ENCODE assay signal across 1 cellular context in the genomic region with DNA sequence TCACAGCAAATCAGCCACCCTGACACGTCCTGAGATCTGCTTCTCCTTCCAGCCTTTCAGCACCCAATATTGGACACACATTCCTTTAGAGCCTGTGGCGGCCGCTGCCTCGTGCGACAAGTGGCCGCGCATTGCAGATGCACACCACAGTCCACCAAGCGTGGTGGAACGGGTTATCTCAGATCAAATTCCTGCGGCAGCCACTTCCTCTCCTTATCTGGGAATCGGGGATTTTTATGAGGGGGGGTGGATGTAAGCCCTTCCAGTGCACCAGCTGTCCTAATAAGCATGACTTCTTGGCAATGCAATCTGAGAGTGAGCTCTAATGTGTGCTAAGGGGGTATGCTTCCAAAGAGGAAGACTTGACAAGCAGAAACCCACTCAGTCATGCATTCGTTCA.
A peak's percentile ranks its signal among the peaks of the same experiment; 100 is the strongest.
TF ChIP-seq lines count a peak whose summit lies in the region.

No MANE protein-coding gene starts in this region.

TF ChIP-seq in K562, 482 proteins besides CTCF, POLR2A, EP300 and RAD21 (continued from another document):
- TF ChIP-seq, protein P1, sequence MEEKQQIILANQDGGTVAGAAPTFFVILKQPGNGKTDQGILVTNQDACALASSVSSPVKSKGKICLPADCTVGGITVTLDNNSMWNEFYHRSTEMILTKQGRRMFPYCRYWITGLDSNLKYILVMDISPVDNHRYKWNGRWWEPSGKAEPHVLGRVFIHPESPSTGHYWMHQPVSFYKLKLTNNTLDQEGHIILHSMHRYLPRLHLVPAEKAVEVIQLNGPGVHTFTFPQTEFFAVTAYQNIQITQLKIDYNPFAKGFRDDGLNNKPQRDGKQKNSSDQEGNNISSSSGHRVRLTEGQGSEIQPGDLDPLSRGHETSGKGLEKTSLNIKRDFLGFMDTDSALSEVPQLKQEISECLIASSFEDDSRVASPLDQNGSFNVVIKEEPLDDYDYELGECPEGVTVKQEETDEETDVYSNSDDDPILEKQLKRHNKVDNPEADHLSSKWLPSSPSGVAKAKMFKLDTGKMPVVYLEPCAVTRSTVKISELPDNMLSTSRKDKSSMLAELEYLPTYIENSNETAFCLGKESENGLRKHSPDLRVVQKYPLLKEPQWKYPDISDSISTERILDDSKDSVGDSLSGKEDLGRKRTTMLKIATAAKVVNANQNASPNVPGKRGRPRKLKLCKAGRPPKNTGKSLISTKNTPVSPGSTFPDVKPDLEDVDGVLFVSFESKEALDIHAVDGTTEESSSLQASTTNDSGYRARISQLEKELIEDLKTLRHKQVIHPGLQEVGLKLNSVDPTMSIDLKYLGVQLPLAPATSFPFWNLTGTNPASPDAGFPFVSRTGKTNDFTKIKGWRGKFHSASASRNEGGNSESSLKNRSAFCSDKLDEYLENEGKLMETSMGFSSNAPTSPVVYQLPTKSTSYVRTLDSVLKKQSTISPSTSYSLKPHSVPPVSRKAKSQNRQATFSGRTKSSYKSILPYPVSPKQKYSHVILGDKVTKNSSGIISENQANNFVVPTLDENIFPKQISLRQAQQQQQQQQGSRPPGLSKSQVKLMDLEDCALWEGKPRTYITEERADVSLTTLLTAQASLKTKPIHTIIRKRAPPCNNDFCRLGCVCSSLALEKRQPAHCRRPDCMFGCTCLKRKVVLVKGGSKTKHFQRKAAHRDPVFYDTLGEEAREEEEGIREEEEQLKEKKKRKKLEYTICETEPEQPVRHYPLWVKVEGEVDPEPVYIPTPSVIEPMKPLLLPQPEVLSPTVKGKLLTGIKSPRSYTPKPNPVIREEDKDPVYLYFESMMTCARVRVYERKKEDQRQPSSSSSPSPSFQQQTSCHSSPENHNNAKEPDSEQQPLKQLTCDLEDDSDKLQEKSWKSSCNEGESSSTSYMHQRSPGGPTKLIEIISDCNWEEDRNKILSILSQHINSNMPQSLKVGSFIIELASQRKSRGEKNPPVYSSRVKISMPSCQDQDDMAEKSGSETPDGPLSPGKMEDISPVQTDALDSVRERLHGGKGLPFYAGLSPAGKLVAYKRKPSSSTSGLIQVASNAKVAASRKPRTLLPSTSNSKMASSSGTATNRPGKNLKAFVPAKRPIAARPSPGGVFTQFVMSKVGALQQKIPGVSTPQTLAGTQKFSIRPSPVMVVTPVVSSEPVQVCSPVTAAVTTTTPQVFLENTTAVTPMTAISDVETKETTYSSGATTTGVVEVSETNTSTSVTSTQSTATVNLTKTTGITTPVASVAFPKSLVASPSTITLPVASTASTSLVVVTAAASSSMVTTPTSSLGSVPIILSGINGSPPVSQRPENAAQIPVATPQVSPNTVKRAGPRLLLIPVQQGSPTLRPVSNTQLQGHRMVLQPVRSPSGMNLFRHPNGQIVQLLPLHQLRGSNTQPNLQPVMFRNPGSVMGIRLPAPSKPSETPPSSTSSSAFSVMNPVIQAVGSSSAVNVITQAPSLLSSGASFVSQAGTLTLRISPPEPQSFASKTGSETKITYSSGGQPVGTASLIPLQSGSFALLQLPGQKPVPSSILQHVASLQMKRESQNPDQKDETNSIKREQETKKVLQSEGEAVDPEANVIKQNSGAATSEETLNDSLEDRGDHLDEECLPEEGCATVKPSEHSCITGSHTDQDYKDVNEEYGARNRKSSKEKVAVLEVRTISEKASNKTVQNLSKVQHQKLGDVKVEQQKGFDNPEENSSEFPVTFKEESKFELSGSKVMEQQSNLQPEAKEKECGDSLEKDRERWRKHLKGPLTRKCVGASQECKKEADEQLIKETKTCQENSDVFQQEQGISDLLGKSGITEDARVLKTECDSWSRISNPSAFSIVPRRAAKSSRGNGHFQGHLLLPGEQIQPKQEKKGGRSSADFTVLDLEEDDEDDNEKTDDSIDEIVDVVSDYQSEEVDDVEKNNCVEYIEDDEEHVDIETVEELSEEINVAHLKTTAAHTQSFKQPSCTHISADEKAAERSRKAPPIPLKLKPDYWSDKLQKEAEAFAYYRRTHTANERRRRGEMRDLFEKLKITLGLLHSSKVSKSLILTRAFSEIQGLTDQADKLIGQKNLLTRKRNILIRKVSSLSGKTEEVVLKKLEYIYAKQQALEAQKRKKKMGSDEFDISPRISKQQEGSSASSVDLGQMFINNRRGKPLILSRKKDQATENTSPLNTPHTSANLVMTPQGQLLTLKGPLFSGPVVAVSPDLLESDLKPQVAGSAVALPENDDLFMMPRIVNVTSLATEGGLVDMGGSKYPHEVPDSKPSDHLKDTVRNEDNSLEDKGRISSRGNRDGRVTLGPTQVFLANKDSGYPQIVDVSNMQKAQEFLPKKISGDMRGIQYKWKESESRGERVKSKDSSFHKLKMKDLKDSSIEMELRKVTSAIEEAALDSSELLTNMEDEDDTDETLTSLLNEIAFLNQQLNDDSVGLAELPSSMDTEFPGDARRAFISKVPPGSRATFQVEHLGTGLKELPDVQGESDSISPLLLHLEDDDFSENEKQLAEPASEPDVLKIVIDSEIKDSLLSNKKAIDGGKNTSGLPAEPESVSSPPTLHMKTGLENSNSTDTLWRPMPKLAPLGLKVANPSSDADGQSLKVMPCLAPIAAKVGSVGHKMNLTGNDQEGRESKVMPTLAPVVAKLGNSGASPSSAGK (IDR thresholded peaks at IDR 0.05), result peak; percentile 58
- TF ChIP-seq TEAD2 (tag; IDR thresholded peaks at IDR 0.05) (peak; percentile 59; the same call in 1 of the 2 replicates), STAT5B (CRISPR knock-in tag; IDR thresholded peaks at IDR 0.05) (no peak), CBFA2T3 (IDR thresholded peaks at IDR 0.05) (0 out of 2 replicates have a peak, but pooled peaks have one; percentile 8), ETV1 (tag; conservative IDR thresholded peaks at IDR 0.05; ENCODE audit: low read depth) (peak; percentile 90), ZNF12 (CRISPR knock-in tag; IDR thresholded peaks at IDR 0.05) (no peak), TRIM24 (IDR thresholded peaks at IDR 0.05) (peak in 1 of 2 experiments; percentile 8; a peak in 1 of 4 replicates), RCOR1 (IDR thresholded peaks at IDR 0.05; ENCODE audit: borderline replicate concordance in 1 of 2, low read depth in 2 of 2, low read length in 2 of 2) (peak in 1 of 2 experiments; percentile 64; a peak in 1 of 4 replicates), HDAC3 (IDR thresholded peaks at IDR 0.05; ENCODE audit: borderline replicate concordance, partially characterized antibody) (no peak), GABPA (tag; conservative IDR thresholded peaks at IDR 0.05; ENCODE audit: low read depth) (peak; percentile 63), RNF2 (IDR thresholded peaks at IDR 0.05) (peak; percentile 37; the same call in 1 of the 2 replicates), HDAC8 (tag; IDR thresholded peaks at IDR 0.05) (0 out of 2 replicates have a peak, but pooled peaks have one; percentile 36), POLR2AphosphoS5 (IDR thresholded peaks at IDR 0.05; ENCODE audit: control insufficient read depth, insufficient read depth, low read depth, low read length) (no peak), SPI1 (IDR thresholded peaks at IDR 0.05; ENCODE audit: borderline replicate concordance, low read depth, low read length) (peak; percentile 47; the same call in 1 of the 2 replicates), BCL6 (CRISPR knock-in tag; IDR thresholded peaks at IDR 0.05) (no peak), RBM15 (IDR thresholded peaks at IDR 0.05; ENCODE audit: insufficient read depth, low read length) (no peak), ILF3 (IDR thresholded peaks at IDR 0.05; ENCODE audit: borderline replicate concordance) (no peak), L3MBTL2 (IDR thresholded peaks at IDR 0.05) (peak; percentile 67), ZNF24 (IDR thresholded peaks at IDR 0.05) (peak; percentile 25; the same call in 1 of the 2 replicates), TEAD1 (CRISPR knock-in tag; IDR thresholded peaks at IDR 0.05) (peak; percentile 87 to 98; a peak in 3 of 4 replicates), FOSL1 (tag; conservative IDR thresholded peaks at IDR 0.05) (peak; percentile 40; the same call in 1 of the 2 replicates), SIN3A (IDR thresholded peaks at IDR 0.05; ENCODE audit: borderline replicate concordance in 2 of 2, control insufficient read depth in 1 of 2, low read depth in 2 of 2, low read length in 2 of 2) (no peak), ZNF589 (CRISPR knock-in tag; IDR thresholded peaks at IDR 0.05; ENCODE audit: low read depth) (peak; percentile 52; the same call in 1 of the 2 replicates), JUND (IDR thresholded peaks at IDR 0.05; ENCODE audit: borderline replicate concordance, low read depth, low read length) (peak; percentile 29; the same call in 1 of the 2 replicates), JUND (tag; IDR thresholded peaks at IDR 0.05; ENCODE audit: borderline replicate concordance, low read depth, low read length) (no peak; the same call in 2 of the 3 replicates), ZNF175 (CRISPR knock-in tag; IDR thresholded peaks at IDR 0.05; ENCODE audit: low read depth) (no peak), WHSC1 (IDR thresholded peaks at IDR 0.05; ENCODE audit: low read length) (no peak), SOX6 (IDR thresholded peaks at IDR 0.05) (peak; percentile 24; the same call in 1 of the 2 replicates), GATA2 (CRISPR knock-in tag; IDR thresholded peaks at IDR 0.05) (0 out of 2 replicates have a peak, but pooled peaks have one; percentile 48), ETS2 (tag; IDR thresholded peaks at IDR 0.05; ENCODE audit: borderline replicate concordance, poor library complexity, severe bottlenecking) (no peak), SP2 (IDR thresholded peaks at IDR 0.05; ENCODE audit: extremely low read depth, low read depth, low read length, poor library complexity, severe bottlenecking) (no peak), ZNF766 (CRISPR knock-in tag; conservative IDR thresholded peaks at IDR 0.05) (peak; percentile 69; the same call in 1 of the 2 replicates), ARID1B (IDR thresholded peaks at IDR 0.05) (peak; percentile 34; the same call in 1 of the 2 replicates), PTBP1 (IDR thresholded peaks at IDR 0.05; ENCODE audit: low read depth, low read length) (no peak), ZKSCAN3 (CRISPR knock-in tag; IDR thresholded peaks at IDR 0.05) (no peak), NRF1 (conservative IDR thresholded peaks at IDR 0.05 in 1 of 2, IDR thresholded peaks at IDR 0.05 in 1 of 2) (peak; percentile 39 to 52; a peak in 2 of 4 replicates)
- TF ChIP-seq, protein P2, sequence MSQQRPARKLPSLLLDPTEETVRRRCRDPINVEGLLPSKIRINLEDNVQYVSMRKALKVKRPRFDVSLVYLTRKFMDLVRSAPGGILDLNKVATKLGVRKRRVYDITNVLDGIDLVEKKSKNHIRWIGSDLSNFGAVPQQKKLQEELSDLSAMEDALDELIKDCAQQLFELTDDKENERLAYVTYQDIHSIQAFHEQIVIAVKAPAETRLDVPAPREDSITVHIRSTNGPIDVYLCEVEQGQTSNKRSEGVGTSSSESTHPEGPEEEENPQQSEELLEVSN (IDR thresholded peaks at IDR 0.05; ENCODE audit: borderline replicate concordance in 1 of 2, extremely low read depth in 1 of 2, insufficient read depth in 1 of 2, insufficient read length in 1 of 2, low read depth in 1 of 2, low read length in 1 of 2, poor library complexity in 1 of 2, severe bottlenecking in 1 of 2), result peak in 1 of 2 experiments; percentile 62
- TF ChIP-seq, protein P3, sequence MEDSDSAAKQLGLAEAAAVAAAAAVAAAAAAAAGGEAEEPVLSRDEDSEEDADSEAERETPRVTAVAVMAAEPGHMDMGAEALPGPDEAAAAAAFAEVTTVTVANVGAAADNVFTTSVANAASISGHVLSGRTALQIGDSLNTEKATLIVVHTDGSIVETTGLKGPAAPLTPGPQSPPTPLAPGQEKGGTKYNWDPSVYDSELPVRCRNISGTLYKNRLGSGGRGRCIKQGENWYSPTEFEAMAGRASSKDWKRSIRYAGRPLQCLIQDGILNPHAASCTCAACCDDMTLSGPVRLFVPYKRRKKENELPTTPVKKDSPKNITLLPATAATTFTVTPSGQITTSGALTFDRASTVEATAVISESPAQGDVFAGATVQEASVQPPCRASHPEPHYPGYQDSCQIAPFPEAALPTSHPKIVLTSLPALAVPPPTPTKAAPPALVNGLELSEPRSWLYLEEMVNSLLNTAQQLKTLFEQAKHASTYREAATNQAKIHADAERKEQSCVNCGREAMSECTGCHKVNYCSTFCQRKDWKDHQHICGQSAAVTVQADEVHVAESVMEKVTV (CRISPR knock-in tag; IDR thresholded peaks at IDR 0.05), result no peak
- TF ChIP-seq, protein P4, sequence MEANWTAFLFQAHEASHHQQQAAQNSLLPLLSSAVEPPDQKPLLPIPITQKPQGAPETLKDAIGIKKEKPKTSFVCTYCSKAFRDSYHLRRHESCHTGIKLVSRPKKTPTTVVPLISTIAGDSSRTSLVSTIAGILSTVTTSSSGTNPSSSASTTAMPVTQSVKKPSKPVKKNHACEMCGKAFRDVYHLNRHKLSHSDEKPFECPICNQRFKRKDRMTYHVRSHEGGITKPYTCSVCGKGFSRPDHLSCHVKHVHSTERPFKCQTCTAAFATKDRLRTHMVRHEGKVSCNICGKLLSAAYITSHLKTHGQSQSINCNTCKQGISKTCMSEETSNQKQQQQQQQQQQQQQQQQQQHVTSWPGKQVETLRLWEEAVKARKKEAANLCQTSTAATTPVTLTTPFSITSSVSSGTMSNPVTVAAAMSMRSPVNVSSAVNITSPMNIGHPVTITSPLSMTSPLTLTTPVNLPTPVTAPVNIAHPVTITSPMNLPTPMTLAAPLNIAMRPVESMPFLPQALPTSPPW (CRISPR knock-in tag; IDR thresholded peaks at IDR 0.05), result peak; percentile 97
